ENCODE assay signal across 8 cellular contexts in the genomic region with DNA sequence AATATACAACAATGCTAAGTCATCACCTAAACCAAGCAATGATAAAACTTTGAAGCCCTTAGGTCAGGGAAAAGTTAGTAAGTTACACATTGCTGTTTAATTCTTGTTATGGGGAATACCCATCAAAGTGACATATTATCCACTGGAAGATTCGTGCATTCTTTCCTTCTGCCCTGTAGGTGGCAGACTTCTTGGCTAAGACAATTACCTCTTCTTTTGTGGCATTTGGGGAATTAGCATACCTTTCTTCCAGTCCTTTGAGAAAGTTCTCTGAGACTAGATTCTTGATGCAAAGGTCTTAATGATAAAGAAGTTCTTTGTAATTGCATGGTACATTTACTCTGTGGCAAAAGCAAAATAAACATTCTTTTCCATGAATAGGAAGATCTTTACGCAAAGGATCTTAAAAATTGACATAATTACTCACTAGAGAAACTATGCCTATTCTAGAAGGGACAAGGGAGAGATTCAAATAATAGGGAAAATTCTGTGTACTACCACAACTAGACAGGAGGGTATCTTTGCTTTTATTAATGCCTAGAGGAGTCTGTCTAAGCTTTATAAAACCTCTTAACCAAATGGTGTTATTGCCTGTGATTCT.
DNase-seq lines count a peak whose midpoint lies in the region; ATAC-seq and TF ChIP-seq lines count a peak whose summit lies in the region.

No MANE protein-coding gene starts in this region.

- H3K36me3 ChIP-seq in brain microvascular endothelial cell (replicated peaks): no peaks in the 10 kb centered on the region
- H3K36me3 ChIP-seq in parathyroid adenoma (ENCODE audit: control insufficient read depth, insufficient read depth, low read length): no peaks in the 10 kb centered on the region

- H3K4me3 ChIP-seq in brain microvascular endothelial cell (ENCODE audit: low read depth, low read length): no peak overlapping the region
- H3K4me3 ChIP-seq in parathyroid adenoma (ENCODE audit: low read depth, low read length): no peak overlapping the region

- no peaks in the 10 kb centered on the region for H3K9me3 ChIP-seq in parathyroid adenoma (ENCODE audit: control insufficient read depth, low read length)

- no peak overlapping the region for H3K4me2 ChIP-seq in parathyroid adenoma (ENCODE audit: low read length)

- H3K79me2 ChIP-seq in parathyroid adenoma: no peaks in the 10 kb centered on the region

- in situ Hi-C loops in Caki2 (cut with HindIII; ENCODE audit: low pct_unique_long_range_greater_than_20kb, low sequenced_read_pairs): no loop called here
- in situ Hi-C loops in brain microvascular endothelial cell (cut with HindIII; ENCODE audit: low pct_ligation_motif_present, low sequenced_read_pairs): no loop called here

- H3K27me3 ChIP-seq in brain microvascular endothelial cell (replicated peaks): no peaks in the 10 kb centered on the region
- no peaks in the 10 kb centered on the region for H3K27me3 ChIP-seq in parathyroid adenoma (ENCODE audit: control insufficient read depth, insufficient read depth, low read length)

- H2AFZ ChIP-seq in parathyroid adenoma: no peak overlapping the region

- peak; percentile 83 for ATAC-seq in GM19351 (IDR thresholded peaks at IDR 0.05; ENCODE audit: unreplicated experiment)
- ATAC-seq in HG03565 (IDR thresholded peaks at IDR 0.05; ENCODE audit: unreplicated experiment): peak; percentile 78

- H3K27ac ChIP-seq in brain microvascular endothelial cell (no peak overlapping the region), parathyroid adenoma (no peak overlapping the region)

- no peaks in the 10 kb centered on the region for H3K4me1 ChIP-seq in parathyroid adenoma

- DNase-seq in Caki2 (ENCODE audit: low read depth) (peak; percentile 14), brain microvascular endothelial cell (no peak), SHP77 treated with DMSO at 0.1 percent for 48 hours (lab: John Stamatoyannopoulos, UW) (no peak), NCI-H1092 treated with DMSO at 0.1 percent for 48 hours (lab: John Stamatoyannopoulos, UW) (no peak)
- no peak for DNase-seq in stimulated activated CD4-positive, alpha-beta T cell treated with anti-CD3 and anti-CD28 coated beads, Interleukin-15, amount 100 ng/mL, for 24 hours

- no peak overlapping the region for H3K9ac ChIP-seq in parathyroid adenoma

- TF ChIP-seq CTCF in brain microvascular endothelial cell (IDR thresholded peaks at IDR 0.05; ENCODE audit: low read depth, low read length, missing control alignments): peak; percentile 65
- peak; percentile 54 for TF ChIP-seq CTCF in parathyroid adenoma (IDR thresholded peaks at IDR 0.05)
